In the genomic region with DNA sequence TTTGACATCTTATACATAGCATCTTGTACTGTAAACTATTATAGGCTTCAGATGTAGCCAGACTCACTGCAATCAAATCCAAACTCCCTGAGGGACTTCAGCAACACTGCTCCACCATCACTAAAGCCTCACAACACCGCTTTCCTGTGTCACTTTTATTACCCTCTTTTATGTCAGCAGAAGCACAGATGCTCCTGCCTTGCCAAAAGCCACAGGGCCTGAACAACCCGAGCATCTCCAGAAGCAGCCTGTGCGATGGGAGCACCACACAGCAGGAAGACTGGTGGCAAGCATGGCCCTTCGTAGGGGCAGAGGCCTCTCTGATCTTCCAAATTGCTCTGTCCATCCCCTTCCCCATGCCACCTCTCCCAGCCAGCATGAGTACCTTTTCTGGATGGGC, we compare ENCODE assay signal across 10 cellular contexts. TPM values are rescaled to one million over a fixed set of nuclear protein-coding genes. Genes with fewer than 3 reads are reported as not detected.
DNase-seq lines count a peak whose midpoint lies in the region; ATAC-seq and TF ChIP-seq lines count a peak whose summit lies in the region.
"Had no signal": no experiment of that assay in that cellular context is flagged by ENCODE, and none has a peak within 500 bp of the region (broad histone marks: within the 10 kb centered on the region; RNA-seq: fewer than 3 reads in every experiment).

No MANE protein-coding gene starts in this region.

- H3K4me1 ChIP-seq in Karpas-422 (ENCODE audit: low read length): peaks cover 80% of the 10 kb centered on the region
- peaks cover 5% of the 10 kb centered on the region; the same call in 1 of the 2 replicates for H3K4me1 ChIP-seq in BE2C

- peaks cover 92% of the 10 kb centered on the region for H3K79me2 ChIP-seq in Karpas-422 (ENCODE audit: low read length)

- H3K27ac ChIP-seq in AG04450 (ENCODE audit: low read depth, low read length) (peak overlapping the region; percentile 55), Karpas-422 (ENCODE audit: low read length) (peak overlapping the region; percentile 91)

- no peak overlapping the region for H2AFZ ChIP-seq in Karpas-422 (ENCODE audit: low read length)

- H3K9ac ChIP-seq in Karpas-422 (ENCODE audit: low read length): peak overlapping the region; percentile 68

- DNase-seq in AG04450 (ENCODE audit: low read depth, low spot score) (no peak), GM12865 (ENCODE audit: low read depth) (peak; percentile 15), Karpas-422 (peak; percentile 82), fibroblast of villous mesenchyme (ENCODE audit: low read depth) (peak; percentile 57), HT-29 (ENCODE audit: low spot score) (no peak), left ventricle myocardium superior (no peak), BE2C (no peak), cerebellar cortex (ENCODE audit: low spot score) (no peak)
- DNase-seq: mesenchymal stem cell, NCI-H2081 treated with DMSO at 0.1 percent for 48 hours had no signal

- POLR2A ChIA-PET in AG04450 (lab: Yijun Ruan, JAX): no interaction called here

- TF ChIP-seq CTCF in AG04450 (IDR thresholded peaks at IDR 0.05; ENCODE audit: low read depth, low read length): no peak
- no peak for TF ChIP-seq CTCF in GM12865 (IDR thresholded peaks at IDR 0.05; ENCODE audit: insufficient read depth, low read depth, low read length, missing control alignments)
- TF ChIP-seq CTCF in fibroblast of villous mesenchyme (IDR thresholded peaks at IDR 0.05; ENCODE audit: insufficient read depth, low read depth, low read length): no peak
- no peak for TF ChIP-seq CTCF in BE2C (IDR thresholded peaks at IDR 0.05; ENCODE audit: low read depth, low read length)

- H3K27me3 ChIP-seq in AG04450 (ENCODE audit: control insufficient read depth, insufficient read depth, low read length): no peaks in the 10 kb centered on the region
- H3K27me3 ChIP-seq in Karpas-422 (ENCODE audit: low read length): no peaks in the 10 kb centered on the region
- no peaks in the 10 kb centered on the region for H3K27me3 ChIP-seq in BE2C

- intact Hi-C loops in left ventricle myocardium superior (cut with micrococcal nuclease): no loop called here

- peaks cover 8% of the 10 kb centered on the region for H3K9me3 ChIP-seq in AG04450 (ENCODE audit: control insufficient read depth, insufficient read depth, low read length)
- peaks cover 13% of the 10 kb centered on the region for H3K9me3 ChIP-seq in Karpas-422 (ENCODE audit: low read length)
- H3K9me3 ChIP-seq in BE2C: no peaks in the 10 kb centered on the region

- CTCF ChIA-PET in AG04450 (lab: Charles Lee): interaction anchor here (2.1 kb wide), 1 partner anchor 39 kb away, joined by 9 read pairs; no protein-coding TSS in a partner anchor

- H3K36me3 ChIP-seq in Karpas-422 (ENCODE audit: insufficient read depth, low read length) (peaks cover 31% of the 10 kb centered on the region), BE2C (peaks cover 23% of the 10 kb centered on the region)

- H3K9me2 ChIP-seq in Karpas-422 (replicated peaks; ENCODE audit: insufficient read depth, low read length): no peaks in the 10 kb centered on the region

- H3K4me2 ChIP-seq in Karpas-422 (ENCODE audit: low read depth, low read length, poor library complexity, severe bottlenecking): peak overlapping the region; percentile 77

- H4K20me1 ChIP-seq in Karpas-422 (ENCODE audit: insufficient read depth, low read depth, low read length): peaks cover 24% of the 10 kb centered on the region

- ATAC-seq in left ventricle myocardium superior: no peak

- no peak overlapping the region for H3K4me3 ChIP-seq in AG04450 (ENCODE audit: low read depth, low read length)
- H3K4me3 ChIP-seq in GM12865 (ENCODE audit: low read depth, low read length): no peak overlapping the region; the same call in 1 of the 2 replicates
- peak overlapping the region; percentile 56 for H3K4me3 ChIP-seq in Karpas-422 (ENCODE audit: low read length)
- no peak overlapping the region for H3K4me3 ChIP-seq in fibroblast of villous mesenchyme (ENCODE audit: low read depth, low read length)
- H3K4me3 ChIP-seq in BE2C (ENCODE audit: low read depth, low read length): no peak overlapping the region

RNA-seq across cellular contexts. Expression of a gene that starts 22.9 kb away (rescaled TPM):
- 287 and 434 TPM in 2 replicates for polyA plus RNA-seq in AG04450 (2011; rRNA removed)
- polyA minus RNA-seq in AG04450 (2011; rRNA and poly(A)+ RNA removed): 170 and 312 TPM in 2 replicates
- total RNA-seq in Karpas-422 (2014; rRNA removed; shearing (Covaris generic); ENCODE audit: low replicate concordance): 273 and 796 TPM in 2 replicates
- total RNA-seq in fibroblast of villous mesenchyme: 61.2 and 89.8 TPM in 2 replicates
- 152 and 161 TPM in 2 replicates for total RNA-seq in HT-29 (2014; rRNA removed; shearing (Covaris generic))
- total RNA-seq in left ventricle myocardium superior: 75.9 TPM
- 61.7 TPM for polyA plus RNA-seq in BE2C (2012; ENCODE audit: insufficient read depth, insufficient read length, low read depth)

Comparison
In these comparisons a context has a peak if more than half of its experiments do, and no peak if none do; other contexts are left out.
1. DNase-seq: peak in GM12865 (single experiment), Karpas-422 (single experiment) and fibroblast of villous mesenchyme (single experiment); none in AG04450 (single experiment), HT-29 (single experiment), left ventricle myocardium superior (single experiment), BE2C (single experiment) and cerebellar cortex (single experiment).